18 cellular contexts compared by ENCODE assay signal in the genomic region with DNA sequence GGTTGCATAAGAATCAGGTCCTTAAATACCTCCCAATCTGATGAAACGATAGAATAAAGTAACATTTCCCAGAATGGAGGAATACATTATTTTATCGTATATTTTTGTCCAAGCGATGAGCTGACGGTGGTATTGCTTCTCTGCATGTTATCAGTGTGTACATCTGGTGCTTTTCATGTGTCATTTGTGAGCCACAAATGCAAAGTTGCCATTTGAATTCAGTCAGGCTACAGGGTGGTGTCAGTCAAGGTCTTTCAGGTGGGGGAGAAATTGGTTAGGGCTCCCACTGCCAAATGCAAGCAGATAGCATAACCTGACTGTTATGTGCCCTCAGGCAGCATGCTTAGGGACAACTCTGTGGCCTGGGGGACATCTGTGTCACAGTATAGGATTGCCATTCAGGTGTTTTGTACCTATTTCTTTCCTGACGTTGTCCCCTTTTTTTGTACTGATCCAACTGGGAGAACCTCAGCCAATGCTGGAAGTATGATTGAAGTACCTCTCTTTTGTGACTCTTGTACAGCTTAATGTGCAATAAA. TPM values are rescaled to one million over a fixed set of nuclear protein-coding genes. Genes with fewer than 3 reads are reported as not detected.
DNase-seq lines count a peak whose midpoint lies in the region; FAIRE-seq and TF ChIP-seq lines count a peak whose summit lies in the region.
"Had no signal": no experiment of that assay in that cellular context is flagged by ENCODE, and none has a peak within 500 bp of the region (broad histone marks: within the 10 kb centered on the region; RNA-seq: fewer than 3 reads in every experiment).

No MANE protein-coding gene starts in this region.

- no peak overlapping the region for H3K27ac ChIP-seq in BLaER1 treated with 17β-estradiol and CSF1 and Interleukin-3, amounts not matched to agents 10 nM and 100 nM
- H3K27ac ChIP-seq in esophagus muscularis mucosa (replicated peaks in 1 of 4), result no peak overlapping the region
- H3K27ac ChIP-seq: BLaER1, GM23248 had no signal

- H3K27me3 Mint-ChIP-seq in T-helper 2 cell treated with Interferon-gamma antibody and Interleukin-4, amounts not matched to agents 5 μg/mL and 100 μg/mL, for 36 hours (ENCODE audit: low read depth), result no peaks in the 10 kb centered on the region

- no peak overlapping the region for H3K27ac Mint-ChIP-seq in T-helper 2 cell treated with Interferon-gamma antibody and Interleukin-4, amounts not matched to agents 5 μg/mL and 100 μg/mL, for 36 hours
- H3K27ac Mint-ChIP-seq: CD8-positive, alpha-beta T cell had no signal

- H3K9ac ChIP-seq in BLaER1 treated with 17β-estradiol and CSF1 and Interleukin-3, amounts not matched to agents 10 nM and 100 nM, result no peak overlapping the region
- H3K9ac ChIP-seq: BLaER1, GM23248 had no signal

- FAIRE-seq in GM19239 (lab: Jason Lieb, UNC), result no peak
- FAIRE-seq: GM12878 had no signal

- peak overlapping the region in 7 of 11 experiments; percentile 83 to 99 (median 95); a peak in 13 of 22 replicates for H3K4me2 ChIP-seq in BLaER1 treated with 17β-estradiol and CSF1 and Interleukin-3, amounts not matched to agents 10 nM and 100 nM

- H3K4me3 Mint-ChIP-seq in T-helper 2 cell treated with Interferon-gamma antibody and Interleukin-4, amounts not matched to agents 5 μg/mL and 100 μg/mL, for 36 hours, result no peak overlapping the region
- H3K4me3 Mint-ChIP-seq: CD8-positive, alpha-beta T cell had no signal

- no peaks in the 10 kb centered on the region for H3K9me3 Mint-ChIP-seq in T-helper 2 cell treated with Interferon-gamma antibody and Interleukin-4, amounts not matched to agents 5 μg/mL and 100 μg/mL, for 36 hours
- H3K9me3 Mint-ChIP-seq: CD8-positive, alpha-beta T cell had no signal

- peaks cover 28% of the 10 kb centered on the region for H3K4me1 Mint-ChIP-seq in T-helper 2 cell treated with Interferon-gamma antibody and Interleukin-4, amounts not matched to agents 5 μg/mL and 100 μg/mL, for 36 hours (ENCODE audit: low read depth)

- DNase-seq in Jurkat, Clone E6-1 (ENCODE audit: low read depth, low spot score), result peak; percentile 46
- peak; percentile 30 for DNase-seq in T-helper 2 cell treated with Interferon-gamma antibody and Interleukin-4, amounts not matched to agents 5 μg/mL and 100 μg/mL, for 36 hours (ENCODE audit: low spot score)
- peak; percentile 74 for DNase-seq in esophagus muscularis mucosa (ENCODE audit: extremely low spot score)
- no peak for DNase-seq in erythroblast (lab: John Stamatoyannopoulos, UW)
- DNase-seq in GM19239 (ENCODE audit: insufficient read length, low spot score), result no peak
- DNase-seq in NCI-H1092 treated with DMSO at 0.1 percent for 48 hours (lab: John Stamatoyannopoulos, UW), result no peak
- no peak for DNase-seq in dermis blood vessel endothelial cell
- DNase-seq: 8988T; Calu3; CD8-positive, alpha-beta T cell; DMS79 treated with DMSO at 0.1 percent for 48 hours; EL; GM23248 had no signal

- TF ChIP-seq POLR2A in esophagus muscularis mucosa (IDR thresholded peaks at IDR 0.05; ENCODE audit: low read depth) (no peak), erythroblast (IDR thresholded peaks at IDR 0.05; ENCODE audit: low read length) (no peak)

- H3K9me3 ChIP-seq in BLaER1 treated with 17β-estradiol and CSF1 and Interleukin-3, amounts not matched to agents 10 nM and 100 nM (replicated peaks in 1 of 11), result no peaks in the 10 kb centered on the region
- no peaks in the 10 kb centered on the region for H3K9me3 ChIP-seq in esophagus muscularis mucosa
- H3K9me3 ChIP-seq: BLaER1, HAP-1 had no signal

- H3K4me1 ChIP-seq in BLaER1 treated with 17β-estradiol and CSF1 and Interleukin-3, amounts not matched to agents 10 nM and 100 nM, result peaks cover 61 to 98% (median 84%) of the 10 kb centered on the region in 10 experiments
- H3K4me1 ChIP-seq in esophagus muscularis mucosa, result peaks cover under 1 to 20% (median 8%) of the 10 kb centered on the region in 4 donors
- H3K4me1 ChIP-seq: HAP-1 had no signal

- no peaks in the 10 kb centered on the region for H3K36me3 ChIP-seq in BLaER1 treated with 17β-estradiol and CSF1 and Interleukin-3, amounts not matched to agents 10 nM and 100 nM
- H3K36me3 ChIP-seq in esophagus muscularis mucosa, result no peaks in the 10 kb centered on the region
- H3K36me3 ChIP-seq: BLaER1, HAP-1 had no signal

- TF ChIP-seq CTCF in esophagus muscularis mucosa (IDR thresholded peaks at IDR 0.05), result no peak

- TF ChIP-seq EP300 in esophagus muscularis mucosa (IDR thresholded peaks at IDR 0.05), result no peak

- H3K36me3 Mint-ChIP-seq in T-helper 2 cell treated with Interferon-gamma antibody and Interleukin-4, amounts not matched to agents 5 μg/mL and 100 μg/mL, for 36 hours (ENCODE audit: low read depth), result no peaks in the 10 kb centered on the region
- H3K36me3 Mint-ChIP-seq: CD8-positive, alpha-beta T cell had no signal

- intact Hi-C loops in esophagus muscularis mucosa (cut with DNase I), result no loop called here

- peaks cover 9 to 49% (median 44%) of the 10 kb centered on the region in 11 experiments; a peak in 19 of 22 replicates for H3K27me3 ChIP-seq in BLaER1 treated with 17β-estradiol and CSF1 and Interleukin-3, amounts not matched to agents 10 nM and 100 nM
- no peaks in the 10 kb centered on the region for H3K27me3 ChIP-seq in esophagus muscularis mucosa

- 89% methylated on average over 5 of the region's 5 CpGs for WGBS in esophagus muscularis mucosa

- H4K20me1 ChIP-seq in BLaER1 treated with 17β-estradiol and CSF1 and Interleukin-3, amounts not matched to agents 10 nM and 100 nM, result peaks cover 0 to 34% (median 0%) of the 10 kb centered on the region in 11 experiments; a peak in 8 of 22 replicates

- H3K4me3 ChIP-seq in BLaER1 treated with 17β-estradiol and CSF1 and Interleukin-3, amounts not matched to agents 10 nM and 100 nM, result no peak overlapping the region
- no peak overlapping the region for H3K4me3 ChIP-seq in Jurkat, Clone E6-1 (ENCODE audit: low read length)
- H3K4me3 ChIP-seq in esophagus muscularis mucosa, result no peak overlapping the region
- H3K4me3 ChIP-seq: BLaER1, GM12878, GM23248, HAP-1 had no signal

RNA-seq across cellular contexts. Expression of gene TIMP4, which starts 26.5 kb away (rescaled TPM):
- not detected for polyA plus RNA-seq in Jurkat, Clone E6-1 (2012; ENCODE audit: insufficient read depth, insufficient read length)
- total RNA-seq in esophagus muscularis mucosa (10 to 100 TPM; 24.1 to 48.0 (median 30.5) TPM), dermis blood vessel endothelial cell (0.34 and 0.51 TPM in 2 replicates)
- total RNA-seq: CD8-positive, alpha-beta T cell; G401; GM12878 had no signal
- polyA plus RNA-seq: GM23248 had no signal

Comparison
In these comparisons a context has a peak if more than half of its experiments do, and no peak if none do; other contexts are left out.
1. DNase-seq: peak in Jurkat, Clone E6-1 (single experiment), T-helper 2 cell treated with Interferon-gamma antibody and Interleukin-4, amounts not matched to agents 5 μg/mL and 100 μg/mL, for 36 hours (single experiment) and esophagus muscularis mucosa (single experiment); none in erythroblast (0 of 2), GM19239 (single experiment), NCI-H1092 treated with DMSO at 0.1 percent for 48 hours (single experiment) and dermis blood vessel endothelial cell (single experiment).
2. RNA of gene TIMP4, which starts 26.5 kb away (total RNA-seq): 24.1 to 48.0 TPM in esophagus muscularis mucosa; 0.34 to 0.51 TPM in dermis blood vessel endothelial cell; every median in the first group is over 10 times any median in the second.